Comparison of ENCODE assay signal across 1 cellular context in the genomic region with DNA sequence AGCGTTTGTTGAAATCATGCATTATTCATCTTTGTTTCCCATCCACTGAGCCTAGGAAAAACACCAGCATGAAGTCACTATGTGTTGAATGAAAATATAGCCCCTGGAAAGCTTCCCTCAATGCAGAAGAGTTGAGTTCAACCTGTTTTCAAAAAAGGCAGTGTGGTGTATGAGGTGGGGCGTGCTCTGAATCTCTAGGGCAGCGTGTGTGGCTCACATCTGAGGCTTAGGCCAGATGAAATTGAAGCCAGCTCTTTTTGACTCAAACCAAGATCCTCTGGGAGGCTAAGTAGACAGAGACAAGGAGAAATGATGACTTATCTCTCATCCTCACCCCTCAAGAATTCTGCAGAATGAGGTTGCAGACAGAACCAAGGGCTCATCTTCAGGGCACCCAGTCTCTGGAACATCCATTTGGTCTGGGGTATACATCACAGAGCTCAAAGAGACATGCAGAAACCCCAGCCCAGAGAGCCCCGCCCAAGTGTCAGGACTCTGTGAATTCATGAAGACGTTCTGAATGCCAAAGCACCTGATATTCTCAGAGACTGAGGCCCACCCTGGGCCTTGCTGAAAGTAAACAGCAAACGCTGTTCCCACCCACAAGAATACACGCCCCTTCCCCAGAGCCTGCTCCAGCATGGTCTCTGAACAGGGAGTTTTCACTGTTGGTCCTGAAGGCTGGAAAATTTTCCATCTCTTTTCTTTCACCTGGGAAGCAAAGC.
TF ChIP-seq lines count a peak whose summit lies in the region.

No MANE protein-coding gene starts in this region.

TF ChIP-seq in HEK293, 187 proteins besides CTCF, POLR2A, EP300 and RAD21 (continued from another document):
- TF ChIP-seq, protein P1, sequence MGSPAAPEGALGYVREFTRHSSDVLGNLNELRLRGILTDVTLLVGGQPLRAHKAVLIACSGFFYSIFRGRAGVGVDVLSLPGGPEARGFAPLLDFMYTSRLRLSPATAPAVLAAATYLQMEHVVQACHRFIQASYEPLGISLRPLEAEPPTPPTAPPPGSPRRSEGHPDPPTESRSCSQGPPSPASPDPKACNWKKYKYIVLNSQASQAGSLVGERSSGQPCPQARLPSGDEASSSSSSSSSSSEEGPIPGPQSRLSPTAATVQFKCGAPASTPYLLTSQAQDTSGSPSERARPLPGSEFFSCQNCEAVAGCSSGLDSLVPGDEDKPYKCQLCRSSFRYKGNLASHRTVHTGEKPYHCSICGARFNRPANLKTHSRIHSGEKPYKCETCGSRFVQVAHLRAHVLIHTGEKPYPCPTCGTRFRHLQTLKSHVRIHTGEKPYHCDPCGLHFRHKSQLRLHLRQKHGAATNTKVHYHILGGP (tag by site-specific recombination; IDR thresholded peaks at IDR 0.05), result no peak
- TF ChIP-seq ZNF560 (tag by site-specific recombination; IDR thresholded peaks at IDR 0.05; ENCODE audit: borderline replicate concordance) (no peak), ZNF514 (tag by site-specific recombination; IDR thresholded peaks at IDR 0.05) (no peak), ZNF37A (tag by site-specific recombination; IDR thresholded peaks at IDR 0.05) (no peak), ZNF202 (tag by site-specific recombination; IDR thresholded peaks at IDR 0.05; ENCODE audit: borderline replicate concordance) (no peak), ZBTB20 (tag by site-specific recombination; IDR thresholded peaks at IDR 0.05) (no peak)
